ENCODE assay signal across 1 cellular context in genomic region chrX:70332600-70332999, GRCh38.
TF ChIP-seq lines count a peak whose summit lies in the region.

No MANE protein-coding gene starts in this region.

TF ChIP-seq in K562, 482 proteins besides CTCF, POLR2A, EP300 and RAD21:
- TF ChIP-seq PKNOX1 (IDR thresholded peaks at IDR 0.05) (no peak), FOXK1 (CRISPR knock-in tag; IDR thresholded peaks at IDR 0.05; ENCODE audit: borderline replicate concordance) (no peak), ZNF384 (IDR thresholded peaks at IDR 0.05; ENCODE audit: low read depth, low read length) (no peak), MYBL2 (IDR thresholded peaks at IDR 0.05; ENCODE audit: low read depth) (no peak), MYBL2 (CRISPR knock-in tag; IDR thresholded peaks at IDR 0.05; ENCODE audit: borderline replicate concordance) (no peak), MTF1 (CRISPR knock-in tag; IDR thresholded peaks at IDR 0.05; ENCODE audit: borderline replicate concordance) (no peak), BHLHE40 (IDR thresholded peaks at IDR 0.05; ENCODE audit: low read length) (no peak), ZNF174 (CRISPR knock-in tag; IDR thresholded peaks at IDR 0.05) (no peak), PCBP2 (IDR thresholded peaks at IDR 0.05; ENCODE audit: low read depth, low read length, poor library complexity, severe bottlenecking) (no peak), ZHX1 (conservative IDR thresholded peaks at IDR 0.05; ENCODE audit: low read length) (no peak), SNIP1 (IDR thresholded peaks at IDR 0.05; ENCODE audit: low read depth) (no peak), ZNF140 (CRISPR knock-in tag; IDR thresholded peaks at IDR 0.05) (no peak), ASH1L (IDR thresholded peaks at IDR 0.05; ENCODE audit: borderline replicate concordance, low read depth, partially characterized antibody) (no peak), PTTG1 (tag; IDR thresholded peaks at IDR 0.05; ENCODE audit: low read depth) (no peak), SP1 (CRISPR knock-in tag; IDR thresholded peaks at IDR 0.05) (no peak), HDAC1 (IDR thresholded peaks at IDR 0.05) (no peak), MXD1 (CRISPR knock-in tag; IDR thresholded peaks at IDR 0.05; ENCODE audit: borderline replicate concordance, poor library complexity, severe bottlenecking) (no peak)
- TF ChIP-seq, protein P1, sequence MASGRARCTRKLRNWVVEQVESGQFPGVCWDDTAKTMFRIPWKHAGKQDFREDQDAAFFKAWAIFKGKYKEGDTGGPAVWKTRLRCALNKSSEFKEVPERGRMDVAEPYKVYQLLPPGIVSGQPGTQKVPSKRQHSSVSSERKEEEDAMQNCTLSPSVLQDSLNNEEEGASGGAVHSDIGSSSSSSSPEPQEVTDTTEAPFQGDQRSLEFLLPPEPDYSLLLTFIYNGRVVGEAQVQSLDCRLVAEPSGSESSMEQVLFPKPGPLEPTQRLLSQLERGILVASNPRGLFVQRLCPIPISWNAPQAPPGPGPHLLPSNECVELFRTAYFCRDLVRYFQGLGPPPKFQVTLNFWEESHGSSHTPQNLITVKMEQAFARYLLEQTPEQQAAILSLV (tag; IDR thresholded peaks at IDR 0.05), result no peak
- TF ChIP-seq, protein P2, sequence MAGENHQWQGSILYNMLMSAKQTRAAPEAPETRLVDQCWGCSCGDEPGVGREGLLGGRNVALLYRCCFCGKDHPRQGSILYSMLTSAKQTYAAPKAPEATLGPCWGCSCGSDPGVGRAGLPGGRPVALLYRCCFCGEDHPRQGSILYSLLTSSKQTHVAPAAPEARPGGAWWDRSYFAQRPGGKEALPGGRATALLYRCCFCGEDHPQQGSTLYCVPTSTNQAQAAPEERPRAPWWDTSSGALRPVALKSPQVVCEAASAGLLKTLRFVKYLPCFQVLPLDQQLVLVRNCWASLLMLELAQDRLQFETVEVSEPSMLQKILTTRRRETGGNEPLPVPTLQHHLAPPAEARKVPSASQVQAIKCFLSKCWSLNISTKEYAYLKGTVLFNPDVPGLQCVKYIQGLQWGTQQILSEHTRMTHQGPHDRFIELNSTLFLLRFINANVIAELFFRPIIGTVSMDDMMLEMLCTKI (IDR thresholded peaks at IDR 0.05; ENCODE audit: partially characterized antibody), result no peak
